29 cellular contexts compared by ENCODE assay signal in the genomic region with DNA sequence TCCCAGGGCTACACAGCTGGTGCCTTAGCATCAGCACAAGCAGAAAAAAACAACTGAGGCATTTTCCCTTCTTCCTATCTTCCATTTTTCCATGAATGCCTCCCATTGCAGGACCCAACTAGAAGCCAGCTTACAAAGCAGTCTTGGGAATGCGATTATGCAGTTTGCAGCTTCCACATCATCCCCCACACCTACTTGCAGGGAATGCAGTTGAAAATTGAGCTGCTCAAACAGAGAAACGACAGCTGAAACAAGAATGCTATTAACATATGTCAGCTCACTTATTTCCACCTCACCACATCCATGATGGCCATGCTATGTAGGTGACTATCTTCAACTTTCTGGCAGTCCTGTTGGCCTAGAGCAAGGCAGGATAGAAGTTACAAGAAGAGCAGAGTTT.
"Had no signal": no experiment of that assay in that cellular context is flagged by ENCODE, and none has a peak within 500 bp of the region (broad histone marks: within the 10 kb centered on the region; RNA-seq: fewer than 3 reads in every experiment).

No MANE protein-coding gene starts in this region.

- FAIRE-seq: TTC549 had no signal

- H3K27me3 ChIP-seq: body of pancreas, cardiac muscle cell, heart left ventricle, ovary, stomach, suprapubic skin, tibial nerve, uterus had no signal

- H3K4me3 ChIP-seq: body of pancreas, cardiac muscle cell, heart left ventricle, ovary, psoas muscle, skin epidermis, stomach, suprapubic skin, tibial nerve, uterus had no signal

- ATAC-seq: activated CD8-positive, alpha-beta T cell treated with anti-CD3 and anti-CD28 coated beads, Interleukin-2, amount 10 ng/mL, durations not matched to agents 7 days and 5 days; activated naive CD8-positive, alpha-beta T cell treated with anti-CD3 and anti-CD28 coated beads, Interleukin-2, amount 50 U/mL, for 24 hours; body of pancreas; heart left ventricle; left cardiac atrium; psoas muscle; right cardiac atrium; stimulated activated effector memory CD8-positive, alpha-beta T cell treated with anti-CD3 and anti-CD28 coated beads, Interleukin-12 subunit alpha, Interleukin-12 subunit beta, amount 100 ng/mL, for 72 hours had no signal

- H3K27ac Mint-ChIP-seq: activated CD8-positive, alpha-beta T cell treated with anti-CD3 and anti-CD28 coated beads, Interleukin-2, amount 10 ng/mL, durations not matched to agents 7 days and 5 days; activated naive CD8-positive, alpha-beta T cell treated with anti-CD3 and anti-CD28 coated beads, Interleukin-2, amount 50 U/mL, for 24 hours; activated T-helper 1 cell treated with anti-CD3 and anti-CD28 coated beads, Interleukin-12 subunit alpha, Interleukin-12 subunit beta, Interleukin-2, Interleukin-4 antibody, amounts not matched to agents 30 ng/mL and 10 ng/mL and 1 ng/mL, durations not matched to agents 14 hours and 24 hours and 36 hours; memory B cell; naive B cell; stimulated activated effector memory CD8-positive, alpha-beta T cell treated with anti-CD3 and anti-CD28 coated beads, Interleukin-12 subunit alpha, Interleukin-12 subunit beta, amount 100 ng/mL, for 72 hours had no signal

- H3K4me1 Mint-ChIP-seq: activated naive CD8-positive, alpha-beta T cell treated with anti-CD3 and anti-CD28 coated beads, Interleukin-2, amount 50 U/mL, for 24 hours; memory B cell; naive B cell; stimulated activated effector memory CD8-positive, alpha-beta T cell treated with anti-CD3 and anti-CD28 coated beads, Interleukin-12 subunit alpha, Interleukin-12 subunit beta, amount 100 ng/mL, for 72 hours had no signal

- H3K36me3 ChIP-seq: cardiac muscle cell, heart left ventricle, ovary, stomach, suprapubic skin, tibial nerve, uterus, WERI-Rb-1 had no signal

- H3K27ac ChIP-seq: body of pancreas, cardiac muscle cell, epithelial cell of prostate, heart left ventricle, ovary, psoas muscle, skin epidermis, stomach, suprapubic skin, tibial nerve, uterus, WERI-Rb-1 had no signal

- DNase-seq: activated CD4-positive, alpha-beta T cell treated with anti-CD3 and anti-CD28 coated beads for 1 hour; activated CD4-positive, alpha-beta T cell treated with anti-CD3 and anti-CD28 coated beads, Interleukin-2, amount 50 U/mL, for 1 hour; activated CD8-positive, alpha-beta T cell treated with anti-CD3 and anti-CD28 coated beads, Interleukin-2, amount 10 ng/mL, durations not matched to agents 7 days and 5 days; activated gamma-delta T cell; activated naive CD4-positive, alpha-beta T cell treated with anti-CD3 and anti-CD28 coated beads, Interleukin-2, amount 50 U/mL, for 16 hours; activated naive CD8-positive, alpha-beta T cell treated with anti-CD3 and anti-CD28 coated beads, Interleukin-2, amount 50 U/mL, for 24 hours; anterior cingulate cortex; body of pancreas; cortex of kidney; heart left ventricle; islet precursor cell; left cardiac atrium; naive B cell; ovary; psoas muscle; right cardiac atrium; stimulated activated CD4-positive, alpha-beta T cell treated with anti-CD3 and anti-CD28 coated beads, Interleukin-1b, Interleukin-23, amount 100 ng/mL, for 48 hours; stomach; uterus; WERI-Rb-1 had no signal

- H3K4me3 Mint-ChIP-seq: activated CD8-positive, alpha-beta T cell treated with anti-CD3 and anti-CD28 coated beads, Interleukin-2, amount 10 ng/mL, durations not matched to agents 7 days and 5 days; activated naive CD8-positive, alpha-beta T cell treated with anti-CD3 and anti-CD28 coated beads, Interleukin-2, amount 50 U/mL, for 24 hours; activated T-helper 1 cell treated with anti-CD3 and anti-CD28 coated beads, Interleukin-12 subunit alpha, Interleukin-12 subunit beta, Interleukin-2, Interleukin-4 antibody, amounts not matched to agents 30 ng/mL and 10 ng/mL and 1 ng/mL, durations not matched to agents 14 hours and 24 hours and 36 hours; memory B cell; naive B cell; stimulated activated effector memory CD8-positive, alpha-beta T cell treated with anti-CD3 and anti-CD28 coated beads, Interleukin-12 subunit alpha, Interleukin-12 subunit beta, amount 100 ng/mL, for 72 hours had no signal

- H3K27me3 Mint-ChIP-seq: activated naive CD8-positive, alpha-beta T cell treated with anti-CD3 and anti-CD28 coated beads, Interleukin-2, amount 50 U/mL, for 24 hours; memory B cell; naive B cell had no signal

- H3K36me3 Mint-ChIP-seq: memory B cell; naive B cell; stimulated activated effector memory CD8-positive, alpha-beta T cell treated with anti-CD3 and anti-CD28 coated beads, Interleukin-12 subunit alpha, Interleukin-12 subunit beta, amount 100 ng/mL, for 72 hours had no signal

- H3K4me1 ChIP-seq: body of pancreas, heart left ventricle, psoas muscle, stomach, suprapubic skin, tibial nerve, uterus had no signal

- H3K9me3 ChIP-seq: body of pancreas, heart left ventricle, ovary, psoas muscle, stomach, suprapubic skin, tibial nerve, uterus had no signal

- H3K9me3 Mint-ChIP-seq: activated naive CD8-positive, alpha-beta T cell treated with anti-CD3 and anti-CD28 coated beads, Interleukin-2, amount 50 U/mL, for 24 hours; activated T-helper 1 cell treated with anti-CD3 and anti-CD28 coated beads, Interleukin-12 subunit alpha, Interleukin-12 subunit beta, Interleukin-2, Interleukin-4 antibody, amounts not matched to agents 30 ng/mL and 10 ng/mL and 1 ng/mL, durations not matched to agents 14 hours and 24 hours and 36 hours had no signal
